ENCODE assay signal across 8 cellular contexts in the genomic region with DNA sequence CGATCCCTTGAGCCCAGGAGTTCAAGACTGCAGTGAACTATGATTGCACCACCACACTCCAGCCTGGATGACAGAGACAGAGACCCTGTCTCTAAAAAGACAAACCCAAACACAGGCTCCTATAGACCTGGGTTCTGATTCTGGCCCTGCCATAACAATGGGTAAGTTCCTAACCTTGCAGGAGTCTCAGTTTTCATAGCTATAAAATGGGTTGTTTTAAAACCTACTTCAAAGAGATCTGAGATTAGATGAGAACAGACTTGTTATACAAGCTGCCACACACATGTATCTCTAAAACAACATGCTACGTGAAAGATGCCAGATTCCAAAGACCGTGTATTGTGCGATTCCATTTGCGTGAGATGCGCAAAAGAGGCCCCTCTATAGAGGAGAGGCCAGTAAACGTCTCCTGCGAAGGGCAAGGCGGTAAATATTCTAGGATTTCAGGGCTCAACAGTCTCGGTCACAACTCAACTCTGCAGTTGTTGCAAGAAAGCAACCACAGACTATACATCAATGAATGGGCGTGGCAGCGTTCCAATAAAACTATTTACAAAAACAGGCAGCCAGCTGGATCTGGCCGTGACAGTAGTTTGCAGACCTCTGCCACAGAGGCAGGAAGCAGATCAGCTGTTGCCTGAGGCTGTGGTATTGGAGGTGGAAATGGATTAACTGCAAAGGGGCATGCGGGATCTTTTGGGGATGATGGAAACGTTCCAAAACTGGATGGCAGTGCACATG. TPM values are rescaled to one million over a fixed set of nuclear protein-coding genes. Genes with fewer than 3 reads are reported as not detected.
DNase-seq lines count a peak whose midpoint lies in the region; ATAC-seq lines count a peak whose summit lies in the region.

No MANE protein-coding gene starts in this region.

- H3K27me3 Mint-ChIP-seq in activated naive CD4-positive, alpha-beta T cell treated with anti-CD3 and anti-CD28 coated beads, Interleukin-2, amount 10 ng/mL, durations not matched to agents 7 days and 5 days, result no peaks in the 10 kb centered on the region
- no peaks in the 10 kb centered on the region for H3K27me3 Mint-ChIP-seq in activated naive CD4-positive, alpha-beta T cell treated with anti-CD3 and anti-CD28 coated beads for 36 hours (ENCODE audit: low read depth)
- no peaks in the 10 kb centered on the region for H3K27me3 Mint-ChIP-seq in activated naive CD8-positive, alpha-beta T cell treated with anti-CD3 and anti-CD28 coated beads, Interleukin-2, amount 10 ng/mL, durations not matched to agents 7 days and 5 days

- POLR2A ChIA-PET in activated naive CD8-positive, alpha-beta T cell treated with anti-CD3 and anti-CD28 coated beads, Interleukin-2, amount 10 ng/mL, durations not matched to agents 7 days and 5 days (lab: Charles Lee), result interaction anchor here (0.5 kb wide), 1 partner anchor 77 kb away, joined by 3 read pairs; no protein-coding TSS in a partner anchor

- H3K9me3 Mint-ChIP-seq in activated naive CD4-positive, alpha-beta T cell treated with anti-CD3 and anti-CD28 coated beads, Interleukin-2, amount 10 ng/mL, durations not matched to agents 7 days and 5 days, result no peaks in the 10 kb centered on the region
- H3K9me3 Mint-ChIP-seq in activated naive CD4-positive, alpha-beta T cell treated with anti-CD3 and anti-CD28 coated beads for 36 hours, result no peaks in the 10 kb centered on the region
- H3K9me3 Mint-ChIP-seq in activated naive CD8-positive, alpha-beta T cell treated with anti-CD3 and anti-CD28 coated beads, Interleukin-2, amount 10 ng/mL, durations not matched to agents 7 days and 5 days, result no peaks in the 10 kb centered on the region

- intact Hi-C loops in activated naive CD4-positive, alpha-beta T cell treated with anti-CD3 and anti-CD28 coated beads for 36 hours (cut with micrococcal nuclease), result loop anchor here (5.0 kb wide), 2 partner anchors 127 to 138 kb away; a partner anchor contains a TSS

- CTCF ChIA-PET in activated naive CD4-positive, alpha-beta T cell treated with anti-CD3 and anti-CD28 coated beads, Interleukin-2, amount 10 ng/mL, durations not matched to agents 7 days and 5 days (lab: Charles Lee), result interaction anchor here (0.7 to 1.6 kb wide), 2 partner anchors 10 to 175 kb away, joined by 3 to 6 read pairs; no protein-coding TSS in a partner anchor
- CTCF ChIA-PET in activated naive CD4-positive, alpha-beta T cell treated with anti-CD3 and anti-CD28 coated beads for 36 hours (lab: Charles Lee), result interaction anchor here (1.0 to 1.1 kb wide), 2 partner anchors 8 to 121 kb away, joined by 3 read pairs; no protein-coding TSS in a partner anchor

- peak overlapping the region; percentile 40 for H3K27ac Mint-ChIP-seq in activated naive CD4-positive, alpha-beta T cell treated with anti-CD3 and anti-CD28 coated beads, Interleukin-2, amount 10 ng/mL, durations not matched to agents 7 days and 5 days
- H3K27ac Mint-ChIP-seq in activated naive CD4-positive, alpha-beta T cell treated with anti-CD3 and anti-CD28 coated beads for 36 hours, result no peak overlapping the region
- H3K27ac Mint-ChIP-seq in activated naive CD8-positive, alpha-beta T cell treated with anti-CD3 and anti-CD28 coated beads, Interleukin-2, amount 10 ng/mL, durations not matched to agents 7 days and 5 days, result peak overlapping the region; percentile 11

- peaks cover 49% of the 10 kb centered on the region for H3K4me1 Mint-ChIP-seq in activated naive CD4-positive, alpha-beta T cell treated with anti-CD3 and anti-CD28 coated beads, Interleukin-2, amount 10 ng/mL, durations not matched to agents 7 days and 5 days
- H3K4me1 Mint-ChIP-seq in activated naive CD4-positive, alpha-beta T cell treated with anti-CD3 and anti-CD28 coated beads for 36 hours (ENCODE audit: low read depth), result peaks cover 32% of the 10 kb centered on the region
- H3K4me1 Mint-ChIP-seq in activated naive CD8-positive, alpha-beta T cell treated with anti-CD3 and anti-CD28 coated beads, Interleukin-2, amount 10 ng/mL, durations not matched to agents 7 days and 5 days, result peaks cover 25% of the 10 kb centered on the region

- peak overlapping the region; percentile 98 for H3K27ac ChIP-seq in temporal lobe (ENCODE audit: low read depth, low read length)

- ATAC-seq in activated naive CD8-positive, alpha-beta T cell treated with anti-CD3 and anti-CD28 coated beads, Interleukin-2, amount 10 ng/mL, durations not matched to agents 7 days and 5 days (ENCODE audit: low read depth), result no peak
- no peak for ATAC-seq in GM21390 (IDR thresholded peaks at IDR 0.05; ENCODE audit: unreplicated experiment)

- no peak overlapping the region for H3K4me3 Mint-ChIP-seq in activated naive CD4-positive, alpha-beta T cell treated with anti-CD3 and anti-CD28 coated beads, Interleukin-2, amount 10 ng/mL, durations not matched to agents 7 days and 5 days
- no peak overlapping the region for H3K4me3 Mint-ChIP-seq in activated naive CD4-positive, alpha-beta T cell treated with anti-CD3 and anti-CD28 coated beads for 36 hours
- H3K4me3 Mint-ChIP-seq in activated naive CD8-positive, alpha-beta T cell treated with anti-CD3 and anti-CD28 coated beads, Interleukin-2, amount 10 ng/mL, durations not matched to agents 7 days and 5 days, result no peak overlapping the region

- DNase-seq in activated naive CD4-positive, alpha-beta T cell treated with anti-CD3 and anti-CD28 coated beads, Interleukin-2, amount 10 ng/mL, durations not matched to agents 7 days and 5 days, result no peak
- DNase-seq in activated naive CD4-positive, alpha-beta T cell treated with anti-CD3 and anti-CD28 coated beads for 36 hours, result no peak
- DNase-seq in activated naive CD8-positive, alpha-beta T cell treated with anti-CD3 and anti-CD28 coated beads, Interleukin-2, amount 10 ng/mL, durations not matched to agents 7 days and 5 days, result no peak
- DNase-seq in hippocampal formation (lab: John Stamatoyannopoulos, UW) (peak; percentile 64 to 73), HuH-7.5 (ENCODE audit: low spot score) (no peak), RKO (ENCODE audit: low spot score) (no peak)

- H3K36me3 Mint-ChIP-seq in activated naive CD4-positive, alpha-beta T cell treated with anti-CD3 and anti-CD28 coated beads, Interleukin-2, amount 10 ng/mL, durations not matched to agents 7 days and 5 days, result peaks cover 43% of the 10 kb centered on the region
- H3K36me3 Mint-ChIP-seq in activated naive CD4-positive, alpha-beta T cell treated with anti-CD3 and anti-CD28 coated beads for 36 hours (ENCODE audit: low read depth), result peaks cover 6% of the 10 kb centered on the region
- H3K36me3 Mint-ChIP-seq in activated naive CD8-positive, alpha-beta T cell treated with anti-CD3 and anti-CD28 coated beads, Interleukin-2, amount 10 ng/mL, durations not matched to agents 7 days and 5 days, result peaks cover 25% of the 10 kb centered on the region

RNA-seq across cellular contexts. Expression of a gene that starts 5.9 kb away (rescaled TPM):
- 10 to 100 TPM; 39.7 to 43.3 TPM for total RNA-seq in activated naive CD4-positive, alpha-beta T cell treated with anti-CD3 and anti-CD28 coated beads for 36 hours
- 100 to 1,000 TPM; 168 to 186 TPM for total RNA-seq in activated naive CD8-positive, alpha-beta T cell treated with anti-CD3 and anti-CD28 coated beads, Interleukin-2, amount 10 ng/mL, durations not matched to agents 7 days and 5 days
- 25.6 TPM for total RNA-seq in temporal lobe

RNA-seq across cellular contexts. Expression of a gene that starts 15.2 kb away (rescaled TPM):
- total RNA-seq in activated naive CD4-positive, alpha-beta T cell treated with anti-CD3 and anti-CD28 coated beads for 36 hours, result 10 to 100 TPM; 86.7 to 88.0 TPM
- 10 to 100 TPM; 52.2 to 62.2 TPM for total RNA-seq in activated naive CD8-positive, alpha-beta T cell treated with anti-CD3 and anti-CD28 coated beads, Interleukin-2, amount 10 ng/mL, durations not matched to agents 7 days and 5 days
- 21.1 TPM for total RNA-seq in temporal lobe

RNA-seq across cellular contexts. Expression of a gene that starts 38.9 kb away (rescaled TPM):
- total RNA-seq in activated naive CD4-positive, alpha-beta T cell treated with anti-CD3 and anti-CD28 coated beads for 36 hours, result not detected
- total RNA-seq in activated naive CD8-positive, alpha-beta T cell treated with anti-CD3 and anti-CD28 coated beads, Interleukin-2, amount 10 ng/mL, durations not matched to agents 7 days and 5 days, result under 1 TPM; 0.11 to 0.20 TPM
- total RNA-seq in temporal lobe, result 2.5 TPM

RNA-seq across cellular contexts. Expression of a gene that starts 59.4 kb away (rescaled TPM):
- total RNA-seq in activated naive CD4-positive, alpha-beta T cell treated with anti-CD3 and anti-CD28 coated beads for 36 hours, result 10 to 100 TPM; 67.8 to 71.3 TPM
- total RNA-seq in activated naive CD8-positive, alpha-beta T cell treated with anti-CD3 and anti-CD28 coated beads, Interleukin-2, amount 10 ng/mL, durations not matched to agents 7 days and 5 days, result 10 to 100 TPM; 42.5 to 50.0 TPM
- 16.7 TPM for total RNA-seq in temporal lobe

Comparison
In these comparisons a context has a peak if more than half of its experiments do, and no peak if none do; other contexts are left out.
1. DNase-seq: peak in hippocampal formation (2 of 2); none in activated naive CD4-positive, alpha-beta T cell treated with anti-CD3 and anti-CD28 coated beads, Interleukin-2, amount 10 ng/mL, durations not matched to agents 7 days and 5 days (single experiment), activated naive CD4-positive, alpha-beta T cell treated with anti-CD3 and anti-CD28 coated beads for 36 hours (single experiment), activated naive CD8-positive, alpha-beta T cell treated with anti-CD3 and anti-CD28 coated beads, Interleukin-2, amount 10 ng/mL, durations not matched to agents 7 days and 5 days (single experiment), HuH-7.5 (single experiment) and RKO (single experiment).